In genomic region chr3:123275691-123276090, GRCh38 we compare ENCODE assay signal across 29 cellular contexts.
DNase-seq lines count a peak whose midpoint lies in the region; ATAC-seq, FAIRE-seq and TF ChIP-seq lines count a peak whose summit lies in the region.
"Had no signal": no experiment of that assay in that cellular context is flagged by ENCODE, and none has a peak within 500 bp of the region (broad histone marks: within the 10 kb centered on the region; RNA-seq: fewer than 3 reads in every experiment).

No MANE protein-coding gene starts in this region.

- H3K9me3 ChIP-seq in astrocyte (ENCODE audit: insufficient read depth, low read depth, low read length) = no peaks in the 10 kb centered on the region
- H3K9me3 ChIP-seq in osteoblast (ENCODE audit: low read depth, low read length) = no peaks in the 10 kb centered on the region
- H3K9me3 ChIP-seq in colonic mucosa = no peaks in the 10 kb centered on the region
- no peaks in the 10 kb centered on the region for H3K9me3 ChIP-seq in gastrocnemius medialis
- H3K9me3 ChIP-seq: A549, Caco-2, HAP-1, SJCRH30 had no signal

- FAIRE-seq in astrocyte (lab: Jason Lieb, UNC) = no peak
- FAIRE-seq: A549, GM12878 had no signal

- peak; percentile 74 for ATAC-seq in stimulated activated naive CD8-positive, alpha-beta T cell treated with anti-CD3 and anti-CD28 coated beads, Interleukin-15, Interleukin-2, amounts not matched to agents 100 U/mL and 50 U/mL, for 24 hours
- no peak for ATAC-seq in stimulated activated naive CD8-positive, alpha-beta T cell treated with anti-CD3 and anti-CD28 coated beads, Interleukin-15, amount 100 ng/mL, for 72 hours
- no peak for ATAC-seq in GM19324 (IDR thresholded peaks at IDR 0.05; ENCODE audit: low FRiP score, unreplicated experiment)
- ATAC-seq in gastrocnemius medialis = no peak
- ATAC-seq: A549, GM12878, Right ventricle myocardium inferior had no signal

- H3K4me3 ChIP-seq in astrocyte (ENCODE audit: insufficient read depth, low read depth, low read length) (no peak overlapping the region), osteoblast (ENCODE audit: insufficient read depth, low read length) (no peak overlapping the region), colonic mucosa (no peak overlapping the region), gastrocnemius medialis (no peak overlapping the region)
- H3K4me3 ChIP-seq: A549, GM12878, HAP-1, PC-9, SJCRH30 had no signal

- in situ Hi-C loops in gastrocnemius medialis (cut with MboI; ENCODE audit: low sequenced_read_pairs in 4 of 4) = no loop called here

- no peaks in the 10 kb centered on the region for H3K27me3 Mint-ChIP-seq in stimulated activated naive CD8-positive, alpha-beta T cell treated with anti-CD3 and anti-CD28 coated beads, Interleukin-15, amount 100 ng/mL, for 72 hours
- H3K27me3 Mint-ChIP-seq in astrocyte (ENCODE audit: low read depth, unreplicated experiment) = peaks cover 10% of the 10 kb centered on the region
- H3K27me3 Mint-ChIP-seq: CD4-positive, alpha-beta memory T cell had no signal

- intact Hi-C loops in colonic mucosa (cut with DNase I) = no loop called here
- intact Hi-C loops in gastrocnemius medialis (cut with DNase I; ENCODE audit: low total_unique reads) = no loop called here

- peaks cover 11% of the 10 kb centered on the region for H3K36me3 Mint-ChIP-seq in astrocyte (ENCODE audit: low read depth, unreplicated experiment)

- no peak for DNase-seq in stimulated activated naive CD8-positive, alpha-beta T cell treated with anti-CD3 and anti-CD28 coated beads, Interleukin-15, Interleukin-2, amounts not matched to agents 100 U/mL and 50 U/mL, for 24 hours
- no peak for DNase-seq in stimulated activated naive CD8-positive, alpha-beta T cell treated with anti-CD3 and anti-CD28 coated beads, Interleukin-15, amount 100 ng/mL, for 72 hours
- DNase-seq in astrocyte (ENCODE audit: low read depth) = peak; percentile 30
- peak; percentile 14 for DNase-seq in osteoblast (ENCODE audit: insufficient read length, low spot score, missing footprints)
- no peak for DNase-seq in colonic mucosa
- no peak for DNase-seq in gastrocnemius medialis
- DNase-seq: C1 segment of cervical spinal cord; Caco-2; CD4-positive, alpha-beta memory T cell; DMS79; EL; GDM1; GOT3; HFFc6; IMR-90; KG1; NCI-H1048; NCI-H1417 treated with DMSO at 0.1 percent for 48 hours; NCI-H1694 treated with DMSO at 0.1 percent for 48 hours; NCI-H2081; NCI-H2227 treated with DMSO at 0.1 percent for 48 hours; NCI-H526 treated with DMSO at 0.1 percent for 48 hours; PC-9; SJCRH30 had no signal

- H2AFZ ChIP-seq in astrocyte (ENCODE audit: low read depth, low read length) (no peak overlapping the region), osteoblast (ENCODE audit: low read length) (no peak overlapping the region)
- H2AFZ ChIP-seq: PC-9 had no signal

- H3K79me2 ChIP-seq in astrocyte (ENCODE audit: insufficient read depth, low read length) = no peaks in the 10 kb centered on the region
- no peaks in the 10 kb centered on the region for H3K79me2 ChIP-seq in osteoblast (ENCODE audit: insufficient read depth, low read length)

- no peaks in the 10 kb centered on the region for H3K27me3 ChIP-seq in astrocyte (ENCODE audit: insufficient read depth, low read length)
- H3K27me3 ChIP-seq in osteoblast (ENCODE audit: insufficient read depth, low read length) = no peaks in the 10 kb centered on the region
- no peaks in the 10 kb centered on the region for H3K27me3 ChIP-seq in colonic mucosa
- no peaks in the 10 kb centered on the region for H3K27me3 ChIP-seq in gastrocnemius medialis
- H3K27me3 ChIP-seq: SJCRH30 had no signal

- no peaks in the 10 kb centered on the region for H3K36me3 ChIP-seq in astrocyte (ENCODE audit: insufficient read depth, low read length)
- no peaks in the 10 kb centered on the region for H3K36me3 ChIP-seq in osteoblast (ENCODE audit: insufficient read depth, low read length)
- no peaks in the 10 kb centered on the region for H3K36me3 ChIP-seq in colonic mucosa
- H3K36me3 ChIP-seq in gastrocnemius medialis = no peaks in the 10 kb centered on the region
- H3K36me3 ChIP-seq: HAP-1, SJCRH30 had no signal

- TF ChIP-seq CTCF in astrocyte (IDR thresholded peaks at IDR 0.05; ENCODE audit: insufficient read depth, low read depth, low read length) (no peak), osteoblast (IDR thresholded peaks at IDR 0.05; ENCODE audit: extremely low read depth, low read depth, low read length) (no peak), colonic mucosa (IDR thresholded peaks at IDR 0.05) (no peak), gastrocnemius medialis (IDR thresholded peaks at IDR 0.05 in 4 of 5, conservative IDR thresholded peaks at IDR 0.05 in 1 of 5) (no peak)

- H3K4me3 Mint-ChIP-seq in stimulated activated naive CD8-positive, alpha-beta T cell treated with anti-CD3 and anti-CD28 coated beads, Interleukin-15, amount 100 ng/mL, for 72 hours = no peak overlapping the region
- no peak overlapping the region for H3K4me3 Mint-ChIP-seq in astrocyte (ENCODE audit: unreplicated experiment)
- H3K4me3 Mint-ChIP-seq: CD4-positive, alpha-beta memory T cell; HFFc6 had no signal

- no peaks in the 10 kb centered on the region for H3K9me3 Mint-ChIP-seq in stimulated activated naive CD8-positive, alpha-beta T cell treated with anti-CD3 and anti-CD28 coated beads, Interleukin-15, amount 100 ng/mL, for 72 hours
- H3K9me3 Mint-ChIP-seq in astrocyte (ENCODE audit: unreplicated experiment) = no peaks in the 10 kb centered on the region
- H3K9me3 Mint-ChIP-seq: CD4-positive, alpha-beta memory T cell; HFFc6 had no signal

- H3K4me1 Mint-ChIP-seq in stimulated activated naive CD8-positive, alpha-beta T cell treated with anti-CD3 and anti-CD28 coated beads, Interleukin-15, amount 100 ng/mL, for 72 hours = no peaks in the 10 kb centered on the region
- H3K4me1 Mint-ChIP-seq in astrocyte (ENCODE audit: low read depth, unreplicated experiment) = peaks cover 25% of the 10 kb centered on the region

- peaks cover 8% of the 10 kb centered on the region for H3K4me1 ChIP-seq in astrocyte (ENCODE audit: insufficient read depth, low read length)
- peaks cover 14% of the 10 kb centered on the region for H3K4me1 ChIP-seq in osteoblast (ENCODE audit: insufficient read depth, low read length)
- H3K4me1 ChIP-seq in colonic mucosa = no peaks in the 10 kb centered on the region
- peaks cover 9 to 15% of the 10 kb centered on the region in 2 donors for H3K4me1 ChIP-seq in gastrocnemius medialis
- H3K4me1 ChIP-seq: Caco-2, SJCRH30 had no signal

- H3K27ac ChIP-seq in astrocyte (ENCODE audit: low read depth, low read length) (no peak overlapping the region), osteoblast (ENCODE audit: low read depth, low read length) (no peak overlapping the region), colonic mucosa (no peak overlapping the region), gastrocnemius medialis (no peak overlapping the region)
- H3K27ac ChIP-seq: A549, PC-9, SJCRH30 had no signal

- H3K4me2 ChIP-seq in astrocyte (ENCODE audit: low read length) = no peak overlapping the region
- H3K4me2 ChIP-seq in osteoblast (ENCODE audit: insufficient read depth, low read length) = no peak overlapping the region
- H3K4me2 ChIP-seq: A549, PC-9 had no signal

- H3K27ac Mint-ChIP-seq in stimulated activated naive CD8-positive, alpha-beta T cell treated with anti-CD3 and anti-CD28 coated beads, Interleukin-15, amount 100 ng/mL, for 72 hours = no peak overlapping the region
- H3K27ac Mint-ChIP-seq in astrocyte (ENCODE audit: unreplicated experiment) = no peak overlapping the region
- H3K27ac Mint-ChIP-seq: CD4-positive, alpha-beta memory T cell; HFFc6 had no signal

- H3K9ac ChIP-seq in astrocyte (ENCODE audit: low read length) = no peak overlapping the region
- no peak overlapping the region for H3K9ac ChIP-seq in colonic mucosa (ENCODE audit: low read depth in 2 of 2, low read length in 2 of 2)

- no peak for TF ChIP-seq POLR2A in gastrocnemius medialis (IDR thresholded peaks at IDR 0.05)

- H4K20me1 ChIP-seq in astrocyte (ENCODE audit: insufficient read depth, low read length) (no peaks in the 10 kb centered on the region), osteoblast (ENCODE audit: insufficient read depth, low read length) (peaks cover 8% of the 10 kb centered on the region)

Comparison
In these comparisons a context has a peak if more than half of its experiments do, and no peak if none do; other contexts are left out.
1. DNase-seq: peak in astrocyte (single experiment) and osteoblast (single experiment); none in stimulated activated naive CD8-positive, alpha-beta T cell treated with anti-CD3 and anti-CD28 coated beads, Interleukin-15, Interleukin-2, amounts not matched to agents 100 U/mL and 50 U/mL, for 24 hours (single experiment), stimulated activated naive CD8-positive, alpha-beta T cell treated with anti-CD3 and anti-CD28 coated beads, Interleukin-15, amount 100 ng/mL, for 72 hours (0 of 2), colonic mucosa (single experiment) and gastrocnemius medialis (0 of 2).